10 cellular contexts compared by ENCODE assay signal in the genomic region with DNA sequence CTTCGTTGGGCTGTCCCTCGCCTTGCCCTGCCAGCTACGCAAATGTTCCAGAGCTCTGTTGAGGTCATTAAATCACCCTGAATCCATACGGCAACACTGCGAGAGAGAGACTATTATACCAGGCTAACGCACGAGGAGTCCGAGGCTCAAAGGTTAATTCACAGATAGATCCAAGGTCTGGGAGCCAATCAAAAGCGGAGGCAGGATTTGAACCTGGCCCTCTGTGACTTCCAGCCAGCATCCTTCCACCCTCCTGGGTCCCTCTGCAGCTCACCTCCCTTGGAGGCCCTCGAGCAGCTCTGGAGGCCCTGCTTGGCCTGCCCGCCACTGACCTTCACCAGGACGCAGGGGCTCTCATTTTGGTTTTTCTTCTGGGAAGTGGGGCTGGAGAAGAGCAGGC. TPM values are rescaled to one million over a fixed set of nuclear protein-coding genes. Genes with fewer than 3 reads are reported as not detected.
DNase-seq lines count a peak whose midpoint lies in the region; ATAC-seq and TF ChIP-seq lines count a peak whose summit lies in the region.
"Had no signal": no experiment of that assay in that cellular context is flagged by ENCODE, and none has a peak within 500 bp of the region (broad histone marks: within the 10 kb centered on the region; RNA-seq: fewer than 3 reads in every experiment).

No MANE protein-coding gene starts in this region.

- BruUV-seq in IMR-90 (replicated peaks; lab: Mats Ljungman, UMichigan): no TSS peak

- H2AFZ ChIP-seq in IMR-90 (replicated peaks; ENCODE audit: low read length, poor library complexity): peak overlapping the region; percentile 89
- no peak overlapping the region for H2AFZ ChIP-seq in osteoblast (ENCODE audit: low read length)

- H3K56ac ChIP-seq in IMR-90 (ENCODE audit: extremely low read depth, insufficient read depth, low read length): no peak overlapping the region; the same call in 1 of the 2 replicates

- H2BK120ac ChIP-seq in IMR-90 (ENCODE audit: low read depth, low read length): no peak overlapping the region

- H4K20me1 ChIP-seq in BLaER1 treated with 17β-estradiol and CSF1 and Interleukin-3, amounts not matched to agents 10 nM and 100 nM: peaks cover 38 to 88% (median 68%) of the 10 kb centered on the region in 11 experiments
- no peaks in the 10 kb centered on the region for H4K20me1 ChIP-seq in IMR-90 (ENCODE audit: insufficient read depth, low read length)
- H4K20me1 ChIP-seq in osteoblast (ENCODE audit: insufficient read depth, low read length): no peaks in the 10 kb centered on the region

- in situ Hi-C loops in IMR-90 (cut with MboI; ENCODE audit: low sequenced_read_pairs): no loop called here

- H3K36me3 ChIP-seq in BLaER1 treated with 17β-estradiol and CSF1 and Interleukin-3, amounts not matched to agents 10 nM and 100 nM: peaks cover 15 to 74% (median 58%) of the 10 kb centered on the region in 11 experiments
- H3K36me3 ChIP-seq in IMR-90 (ENCODE audit: control insufficient read depth, insufficient read depth, low read length) (peaks cover 12% of the 10 kb centered on the region), osteoblast (ENCODE audit: insufficient read depth, low read length) (no peaks in the 10 kb centered on the region)

- no peak overlapping the region for H4K91ac ChIP-seq in IMR-90 (ENCODE audit: insufficient read depth, low read depth, low read length)

- peaks cover 15% of the 10 kb centered on the region; the same call in 1 of the 2 replicates for H3K9me1 ChIP-seq in IMR-90 (ENCODE audit: insufficient read depth, low read length)

- 0 out of 2 replicates have a peak overlapping the region, but pooled peaks have one; percentile 9 for H2AK5ac ChIP-seq in IMR-90 (ENCODE audit: low read depth, low read length)

- no peak overlapping the region for H3K27ac ChIP-seq in BLaER1 treated with 17β-estradiol and CSF1 and Interleukin-3, amounts not matched to agents 10 nM and 100 nM
- H3K27ac ChIP-seq in IMR-90 (ENCODE audit: insufficient read depth, low read length) (no peak overlapping the region), coronary artery (peak overlapping the region; percentile 50 to 75), osteoblast (ENCODE audit: low read depth, low read length) (no peak overlapping the region)
- H3K27ac ChIP-seq: neutrophil had no signal

- H4K5ac ChIP-seq in IMR-90 (ENCODE audit: low read depth, low read length): no peak overlapping the region

- no peak for TF ChIP-seq RAD21 in IMR-90 (IDR thresholded peaks at IDR 0.05; ENCODE audit: low read length)

- no peak overlapping the region for H3K14ac ChIP-seq in IMR-90 (replicated peaks; ENCODE audit: low read depth, low read length)

- peak overlapping the region; percentile 37 for H2AK9ac ChIP-seq in IMR-90 (replicated peaks; ENCODE audit: low read depth, low read length, poor library complexity)

- no peak overlapping the region for H2BK5ac ChIP-seq in IMR-90 (ENCODE audit: low read depth, low read length, poor library complexity, severe bottlenecking)

- H3K4ac ChIP-seq in IMR-90 (ENCODE audit: low read depth, low read length): peak overlapping the region; percentile 1; the same call in 1 of the 2 replicates

- H3K9ac ChIP-seq in BLaER1 treated with 17β-estradiol and CSF1 and Interleukin-3, amounts not matched to agents 10 nM and 100 nM: no peak overlapping the region
- no peak overlapping the region for H3K9ac ChIP-seq in IMR-90 (ENCODE audit: low read depth, low read length)

- no peak overlapping the region; the same call in 1 of the 2 replicates for H3K23ac ChIP-seq in IMR-90 (ENCODE audit: low read depth, low read length)

- H3K27me3 ChIP-seq in BLaER1 treated with 17β-estradiol and CSF1 and Interleukin-3, amounts not matched to agents 10 nM and 100 nM: peaks cover 47 to 59% (median 53%) of the 10 kb centered on the region in 11 experiments
- H3K27me3 ChIP-seq in IMR-90 (ENCODE audit: control insufficient read depth, insufficient read depth, low read length) (no peaks in the 10 kb centered on the region), osteoblast (ENCODE audit: insufficient read depth, low read length) (no peaks in the 10 kb centered on the region)
- H3K27me3 ChIP-seq: neutrophil had no signal

- CTCF ChIA-PET in IMR-90 (lab: Yijun Ruan, JAX): no interaction called here

- intact Hi-C loops in IMR-90 (cut with micrococcal nuclease): loop anchor here (2.0 kb wide), 1 partner anchor 188 kb away; no protein-coding TSS in a partner anchor

- no peak overlapping the region for H3K4me3 ChIP-seq in BLaER1 treated with 17β-estradiol and CSF1 and Interleukin-3, amounts not matched to agents 10 nM and 100 nM
- H3K4me3 ChIP-seq in IMR-90 (ENCODE audit: insufficient read depth, low read depth, low read length) (no peak overlapping the region), coronary artery (peak overlapping the region; percentile 74), osteoblast (ENCODE audit: insufficient read depth, low read length) (peak overlapping the region; percentile 76)

- ATAC-seq in IMR-90 (ENCODE audit: low read depth) (no peak), GM21737 (IDR thresholded peaks at IDR 0.05; ENCODE audit: unreplicated experiment) (no peak)

- DNase-seq in IMR-90: no peak
- no peak for DNase-seq in coronary artery (ENCODE audit: low spot score)
- peak; percentile 18 for DNase-seq in osteoblast (ENCODE audit: insufficient read length, low spot score, missing footprints)
- DNase-seq in GM03348 (ENCODE audit: low spot score): no peak
- no peak for DNase-seq in anterior cingulate cortex (lab: John Stamatoyannopoulos, UW)
- no peak for DNase-seq in NCI-H128 (lab: John Stamatoyannopoulos, UW; ENCODE audit: unreplicated experiment)
- DNase-seq: DMS79 had no signal

- H3K79me1 ChIP-seq in IMR-90 (ENCODE audit: low read depth in 1 of 2, low read length in 2 of 2): peaks cover 10 to 26% of the 10 kb centered on the region in 2 experiments

- H2BK20ac ChIP-seq in IMR-90 (ENCODE audit: low read depth, low read length): no peak overlapping the region

- H3K9me3 ChIP-seq in BLaER1 treated with 17β-estradiol and CSF1 and Interleukin-3, amounts not matched to agents 10 nM and 100 nM (replicated peaks in 1 of 11): peaks cover 0 to 10% (median 7%) of the 10 kb centered on the region in 11 experiments; a peak in 16 of 22 replicates
- H3K9me3 ChIP-seq in IMR-90 (ENCODE audit: control insufficient read depth, insufficient read depth, low read length) (no peaks in the 10 kb centered on the region), osteoblast (ENCODE audit: low read depth, low read length) (no peaks in the 10 kb centered on the region)
- H3K9me3 ChIP-seq: neutrophil had no signal

- H3K4me1 ChIP-seq in BLaER1 treated with 17β-estradiol and CSF1 and Interleukin-3, amounts not matched to agents 10 nM and 100 nM: peaks cover 16 to 35% (median 24%) of the 10 kb centered on the region in 10 experiments
- H3K4me1 ChIP-seq in IMR-90 (ENCODE audit: control insufficient read depth, insufficient read depth, low read length) (peaks cover 4% of the 10 kb centered on the region), osteoblast (ENCODE audit: insufficient read depth, low read length) (peaks cover 5% of the 10 kb centered on the region)

- dilution Hi-C loops in IMR-90 (cut with HindIII; ENCODE audit: low sequenced_read_pairs, unreplicated experiment): no loop called here

- TF ChIP-seq POLR2A in IMR-90 (IDR thresholded peaks at IDR 0.05; ENCODE audit: low read depth, low read length): no peak

- H4K8ac ChIP-seq in IMR-90 (ENCODE audit: low read depth in 2 of 2, low read length in 2 of 2): peak overlapping the region in 1 of 2 experiments; percentile 89; a peak in 2 of 4 replicates

- TF ChIP-seq CTCF in IMR-90 (conservative IDR thresholded peaks at IDR 0.05; ENCODE audit: low read depth, low read length) (no peak), coronary artery (IDR thresholded peaks at IDR 0.05) (no peak), osteoblast (IDR thresholded peaks at IDR 0.05; ENCODE audit: extremely low read depth, low read depth, low read length) (no peak)

- 89% methylated on average over 8 of the region's 12 CpGs; no CpG with 5 or more reads in 1 of the 2 experiments for WGBS in IMR-90 (ENCODE audit: extremely low coverage in 2 of 2, insufficient read length in 1 of 2), 2 experiments

- no peak overlapping the region for H2BK15ac ChIP-seq in IMR-90 (ENCODE audit: low read depth, low read length)

- POLR2A ChIA-PET in IMR-90 (lab: Charles Lee; ENCODE audit: unreplicated experiment): no interaction called here

- H3K18ac ChIP-seq in IMR-90 (ENCODE audit: low read depth, low read length): no peak overlapping the region

- no peaks in the 10 kb centered on the region for H3K79me2 ChIP-seq in osteoblast (ENCODE audit: insufficient read depth, low read length)

- peak overlapping the region; percentile 65 to 91 (median 81); a peak in 16 of 22 replicates for H3K4me2 ChIP-seq in BLaER1 treated with 17β-estradiol and CSF1 and Interleukin-3, amounts not matched to agents 10 nM and 100 nM
- H3K4me2 ChIP-seq in IMR-90 (ENCODE audit: low read depth, low read length) (no peak overlapping the region; the same call in 1 of the 2 replicates), osteoblast (ENCODE audit: insufficient read depth, low read length) (peak overlapping the region; percentile 86)

TF ChIP-seq in IMR-90, 13 proteins besides CTCF, POLR2A, EP300 and RAD21 (continues in another document):
- TF ChIP-seq CEBPB (IDR thresholded peaks at IDR 0.05; ENCODE audit: low read depth, low read length): no peak
- no peak for TF ChIP-seq RCOR1 (IDR thresholded peaks at IDR 0.05; ENCODE audit: insufficient replicate concordance, low read length)
- no peak for TF ChIP-seq NFE2L2 (IDR thresholded peaks at IDR 0.05; ENCODE audit: low read depth, low read length)
- no peak for TF ChIP-seq SMC3 (IDR thresholded peaks at IDR 0.05; ENCODE audit: low read depth, low read length)
- no peak for TF ChIP-seq FOS (IDR thresholded peaks at IDR 0.05; ENCODE audit: low read depth, low read length)
- no peak for TF ChIP-seq RFX5 (IDR thresholded peaks at IDR 0.05; ENCODE audit: low read depth, low read length)
- TF ChIP-seq MAZ (IDR thresholded peaks at IDR 0.05; ENCODE audit: borderline replicate concordance, low read depth, low read length): no peak
- TF ChIP-seq MAFK (IDR thresholded peaks at IDR 0.05; ENCODE audit: low read depth, low read length): no peak

RNA-seq across cellular contexts. Expression of gene KIAA1614, which starts 42.1 kb away (rescaled TPM):
- total RNA-seq in IMR-90 (2012; rRNA removed) (1.7 and 1.8 TPM in 2 replicates), osteoblast (11.8 and 12.7 TPM in 2 replicates)
- 3.0 and 3.5 TPM in 2 replicates for polyA plus RNA-seq in IMR-90 (2012; rRNA removed)
- polyA plus RNA-seq in IMR-90 (2012; cell fraction: cytosol; rRNA removed): 2.5 and 4.1 TPM in 2 replicates
- 4.3 and 9.2 TPM in 2 replicates for polyA plus RNA-seq in IMR-90 (2012; cell fraction: nucleus; rRNA removed; ENCODE audit: low replicate concordance)

Comparison
In these comparisons a context has a peak if more than half of its experiments do, and no peak if none do; other contexts are left out.
1. H3K27ac ChIP-seq: peak in coronary artery (2 of 2); none in BLaER1 treated with 17β-estradiol and CSF1 and Interleukin-3, amounts not matched to agents 10 nM and 100 nM (0 of 11), IMR-90 (single experiment) and osteoblast (single experiment).
2. H3K4me3 ChIP-seq: peak in coronary artery (single experiment) and osteoblast (single experiment); none in BLaER1 treated with 17β-estradiol and CSF1 and Interleukin-3, amounts not matched to agents 10 nM and 100 nM (0 of 10) and IMR-90 (single experiment).